ENCODE assay signal across 16 cellular contexts in the genomic region with DNA sequence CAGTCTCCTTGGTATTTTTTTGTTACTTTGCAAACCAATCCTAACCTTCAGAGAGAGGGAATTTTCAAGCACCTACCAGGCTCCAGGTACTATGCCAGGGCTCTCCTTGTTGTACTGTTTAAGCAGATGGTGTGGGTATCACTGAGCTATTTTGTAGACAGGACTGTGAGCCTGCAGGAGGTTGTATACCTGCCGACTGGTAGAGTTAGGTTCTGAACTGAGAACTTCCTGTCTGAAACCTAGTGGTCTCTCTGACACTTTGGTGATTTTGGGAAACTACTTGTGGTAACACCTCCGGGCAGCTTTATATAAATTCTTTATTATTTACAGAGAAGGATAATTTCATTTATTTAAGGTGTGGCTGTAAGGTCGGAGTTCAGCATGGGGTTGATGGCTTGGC.
"Had no signal": no experiment of that assay in that cellular context is flagged by ENCODE, and none has a peak within 500 bp of the region (broad histone marks: within the 10 kb centered on the region; RNA-seq: fewer than 3 reads in every experiment).

No MANE protein-coding gene starts in this region.

- H3K27ac ChIP-seq: coronary artery, epithelial cell of prostate, gastroesophageal sphincter, left ventricle myocardium inferior, ovary had no signal

- FAIRE-seq: keratinocyte, urothelium cell line had no signal

- DNase-seq: activated CD4-positive, CD25-positive, alpha-beta regulatory T cell; activated gamma-delta T cell treated with Interleukin-2 at 50 U/mL for 16 hours; activated T-cell treated with anti-CD3 and anti-CD28 coated beads, Interleukin-2, amount 50 U/mL, for 48 hours; effector CD4-positive, alpha-beta T cell; left ventricle myocardium inferior; mesenchymal stem cell; ovary; stimulated activated CD4-positive, alpha-beta T cell treated with anti-CD3 and anti-CD28 coated beads, Interleukin-4, amount 100 ng/mL, for 1 hour; stimulated activated CD8-positive, alpha-beta memory T cell treated with anti-CD3 and anti-CD28 coated beads, Interleukin-4, amount 100 ng/mL, for 48 hours had no signal

- ATAC-seq: gastroesophageal sphincter had no signal

- H3K36me3 ChIP-seq: ovary had no signal

- H3K4me3 ChIP-seq: coronary artery, gastroesophageal sphincter, left ventricle myocardium inferior, ovary had no signal

- H3K27me3 ChIP-seq: gastroesophageal sphincter, ovary had no signal

- H3K4me3 Mint-ChIP-seq: neural crest cell; T-helper 1 cell treated with Interleukin-12 subunit alpha and Interleukin-12 subunit beta and Interleukin-4 antibody, amounts not matched to agents 30 μg/mL and 1 μg/mL, for 36 hours had no signal

- H3K9me3 Mint-ChIP-seq: neural crest cell; T-helper 1 cell treated with Interleukin-12 subunit alpha and Interleukin-12 subunit beta and Interleukin-4 antibody, amounts not matched to agents 30 μg/mL and 1 μg/mL, for 36 hours had no signal

- H3K27ac Mint-ChIP-seq: T-helper 1 cell treated with Interleukin-12 subunit alpha and Interleukin-12 subunit beta and Interleukin-4 antibody, amounts not matched to agents 30 μg/mL and 1 μg/mL, for 36 hours had no signal

- H3K9me3 ChIP-seq: gastroesophageal sphincter, left ventricle myocardium inferior, ovary had no signal
